In the genomic region with DNA sequence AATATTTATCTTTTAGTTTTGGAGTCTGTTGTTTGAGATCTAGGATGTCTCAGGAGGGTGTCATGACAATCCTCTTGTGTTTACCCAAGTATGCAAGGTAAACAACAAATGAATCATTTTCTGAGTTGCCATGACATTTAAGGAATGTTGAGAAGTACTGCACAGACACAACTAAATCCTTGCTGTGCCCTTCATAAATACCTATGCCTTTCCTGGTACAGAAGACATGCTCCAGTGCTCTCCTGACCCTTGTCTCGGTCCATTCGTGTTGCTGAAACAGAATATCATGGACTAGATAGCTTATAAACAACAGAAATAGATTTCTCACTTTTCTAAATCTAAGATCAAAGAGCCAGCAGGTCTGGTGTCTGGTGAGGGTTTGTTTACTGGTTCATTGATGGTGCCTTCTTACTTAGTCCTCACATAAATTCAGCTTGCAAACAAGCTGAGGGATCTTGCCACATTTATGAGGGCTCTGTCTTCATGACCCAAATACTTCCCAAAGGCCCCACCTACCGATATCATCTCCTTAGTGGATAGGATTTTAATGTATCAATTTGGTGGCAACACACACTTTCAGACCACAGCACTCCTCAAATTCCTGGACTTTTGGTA, we compare ENCODE assay signal across 1 cellular context.
TF ChIP-seq lines count a peak whose summit lies in the region.

No MANE protein-coding gene starts in this region.

TF ChIP-seq in A549, 52 proteins besides CTCF, POLR2A, EP300 and RAD21 (continued from another document):
- no peak for TF ChIP-seq EHF (CRISPR knock-in tag; IDR thresholded peaks at IDR 0.05)
- peak; percentile 78 for TF ChIP-seq ESRRA (IDR thresholded peaks at IDR 0.05; ENCODE audit: borderline replicate concordance, low read length)
- TF ChIP-seq, protein P1, sequence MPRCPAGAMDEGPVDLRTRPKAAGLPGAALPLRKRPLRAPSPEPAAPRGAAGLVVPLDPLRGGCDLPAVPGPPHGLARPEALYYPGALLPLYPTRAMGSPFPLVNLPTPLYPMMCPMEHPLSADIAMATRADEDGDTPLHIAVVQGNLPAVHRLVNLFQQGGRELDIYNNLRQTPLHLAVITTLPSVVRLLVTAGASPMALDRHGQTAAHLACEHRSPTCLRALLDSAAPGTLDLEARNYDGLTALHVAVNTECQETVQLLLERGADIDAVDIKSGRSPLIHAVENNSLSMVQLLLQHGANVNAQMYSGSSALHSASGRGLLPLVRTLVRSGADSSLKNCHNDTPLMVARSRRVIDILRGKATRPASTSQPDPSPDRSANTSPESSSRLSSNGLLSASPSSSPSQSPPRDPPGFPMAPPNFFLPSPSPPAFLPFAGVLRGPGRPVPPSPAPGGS (IDR thresholded peaks at IDR 0.05): 0 out of 3 replicates have a peak, but pooled peaks have one; percentile 64
- TF ChIP-seq, protein P2, sequence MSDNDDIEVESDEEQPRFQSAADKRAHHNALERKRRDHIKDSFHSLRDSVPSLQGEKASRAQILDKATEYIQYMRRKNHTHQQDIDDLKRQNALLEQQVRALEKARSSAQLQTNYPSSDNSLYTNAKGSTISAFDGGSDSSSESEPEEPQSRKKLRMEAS (IDR thresholded peaks at IDR 0.05): peak; percentile 81
- no peak for TF ChIP-seq BHLHE40 (IDR thresholded peaks at IDR 0.05; ENCODE audit: low read depth, low read length)
